ENCODE assay signal across 22 cellular contexts in the genomic region with DNA sequence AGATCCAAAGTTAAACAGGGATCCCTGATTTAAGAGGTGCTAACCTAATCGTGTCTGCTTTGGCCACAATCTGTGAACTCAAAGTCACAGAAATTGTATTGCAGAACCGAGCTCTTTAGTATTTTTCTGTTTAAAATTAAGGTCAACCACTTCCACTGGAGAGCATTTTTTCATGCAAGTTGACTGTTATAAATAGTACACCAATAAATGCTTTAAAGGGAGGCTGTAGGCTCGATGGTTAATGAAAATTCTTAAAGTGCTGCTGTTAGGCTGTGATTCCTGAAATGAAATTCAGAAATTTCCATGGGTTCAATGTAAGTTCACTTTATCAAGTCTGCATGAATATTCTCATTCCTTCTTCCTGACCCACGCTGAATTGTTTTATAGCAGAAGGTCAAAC.
A peak's percentile ranks its signal among the peaks of the same experiment; 100 is the strongest.
DNase-seq lines count a peak whose midpoint lies in the region; ATAC-seq, FAIRE-seq and TF ChIP-seq lines count a peak whose summit lies in the region.
"Had no signal": no experiment of that assay in that cellular context is flagged by ENCODE, and none has a peak within 500 bp of the region (broad histone marks: within the 10 kb centered on the region; RNA-seq: fewer than 3 reads in every experiment).

No MANE protein-coding gene starts in this region.

- no peak overlapping the region for H2AFZ ChIP-seq in mesenchymal stem cell (ENCODE audit: low read depth, low read length)
- H2AFZ ChIP-seq: PC-9 had no signal

- no peak overlapping the region for H3K4ac ChIP-seq in mesenchymal stem cell (ENCODE audit: low read depth in 1 of 2, low read length in 2 of 2)

- H3K9me3 ChIP-seq in mesenchymal stem cell (ENCODE audit: control insufficient read depth, low read length) (no peaks in the 10 kb centered on the region), left lung (peaks cover 0 to 4% of the 10 kb centered on the region in 2 donors)
- H3K9me3 ChIP-seq: A549, SJSA1 had no signal

- in situ Hi-C loops in brain microvascular endothelial cell (cut with HindIII; ENCODE audit: low pct_ligation_motif_present, low sequenced_read_pairs): no loop called here

- H4K91ac ChIP-seq in mesenchymal stem cell (ENCODE audit: low read length): no peak overlapping the region

- WGBS in mesenchymal stem cell: 85% methylated on average over 2 of the region's 4 CpGs

- no peaks in the 10 kb centered on the region for H3K79me1 ChIP-seq in mesenchymal stem cell (replicated peaks; ENCODE audit: low read length, poor library complexity, severe bottlenecking)

- H3K14ac ChIP-seq in mesenchymal stem cell (ENCODE audit: low read length in 2 of 2): no peak overlapping the region

- H2BK5ac ChIP-seq in mesenchymal stem cell (ENCODE audit: low read depth, low read length, poor library complexity, severe bottlenecking): no peak overlapping the region

- no peak for ATAC-seq in left lung
- ATAC-seq: A549 had no signal

- no peak for FAIRE-seq in HTR-8/SVneo (lab: Jason Lieb, UNC)
- FAIRE-seq: A549, GM19239 had no signal

- no peak overlapping the region for H2BK15ac ChIP-seq in mesenchymal stem cell (ENCODE audit: low read depth, poor library complexity, severe bottlenecking)

- DNase-seq in EH (ENCODE audit: low read depth) (peak; percentile 77), brain microvascular endothelial cell (peak; percentile 49), mesenchymal stem cell (peak; percentile 5), SW 1271 (lab: John Stamatoyannopoulos, UW) (no peak), left lung (no peak), HTR-8/SVneo (ENCODE audit: insufficient read length, low spot score) (no peak), GM19240 (ENCODE audit: insufficient read length, low spot score) (no peak)
- DNase-seq: Calu3, DMS153, DND-41, H7, KG1, MM.1S, NCI-H1694, NCI-H2029 treated with DMSO at 0.1 percent for 48 hours, NCI-H446 treated with DMSO at 0.1 percent for 48 hours, NCI-H526, PC-9, Right ventricle myocardium superior had no signal

- H3K4me3 ChIP-seq in brain microvascular endothelial cell (ENCODE audit: low read depth, low read length) (no peak overlapping the region), mesenchymal stem cell (ENCODE audit: insufficient read depth in 1 of 2, low read depth in 1 of 2, low read length in 2 of 2) (no peak overlapping the region), left lung (no peak overlapping the region)
- H3K4me3 ChIP-seq: A549, PC-9, SJSA1 had no signal

- H2BK12ac ChIP-seq in mesenchymal stem cell (ENCODE audit: low read length in 2 of 2): no peak overlapping the region

- H3K27me3 ChIP-seq in brain microvascular endothelial cell (replicated peaks) (no peaks in the 10 kb centered on the region), mesenchymal stem cell (ENCODE audit: control insufficient read depth in 1 of 2, insufficient read depth in 1 of 2, low read length in 2 of 2) (no peaks in the 10 kb centered on the region), left lung (no peaks in the 10 kb centered on the region)
- H3K27me3 ChIP-seq: SJSA1 had no signal

- H3K4me2 ChIP-seq in mesenchymal stem cell (ENCODE audit: low read length, poor library complexity, severe bottlenecking): no peak overlapping the region
- H3K4me2 ChIP-seq: A549, PC-9 had no signal

- H3K9ac ChIP-seq in mesenchymal stem cell (ENCODE audit: low read length): no peak overlapping the region

- H3K36me3 ChIP-seq in brain microvascular endothelial cell (replicated peaks) (no peaks in the 10 kb centered on the region), mesenchymal stem cell (ENCODE audit: control insufficient read depth in 1 of 2, insufficient read depth in 2 of 2, low read depth in 1 of 2, low read length in 2 of 2) (no peaks in the 10 kb centered on the region), left lung (no peaks in the 10 kb centered on the region)
- H3K36me3 ChIP-seq: SJSA1 had no signal

- H3K27ac ChIP-seq in brain microvascular endothelial cell: peak overlapping the region; percentile 53
- no peak overlapping the region for H3K27ac ChIP-seq in mesenchymal stem cell (ENCODE audit: low read length, poor library complexity, severe bottlenecking)
- no peak overlapping the region for H3K27ac ChIP-seq in left lung
- H3K27ac ChIP-seq: A549, PC-9, SJSA1 had no signal

- H4K8ac ChIP-seq in mesenchymal stem cell (ENCODE audit: low read length): no peak overlapping the region

- no peak overlapping the region for H2BK120ac ChIP-seq in mesenchymal stem cell (ENCODE audit: low read depth, low read length)

- no peaks in the 10 kb centered on the region for H3K4me1 ChIP-seq in mesenchymal stem cell (ENCODE audit: control insufficient read depth, insufficient read depth, low read depth, low read length)
- peaks cover 0 to 2% of the 10 kb centered on the region in 2 donors for H3K4me1 ChIP-seq in left lung
- H3K4me1 ChIP-seq: A549, SJSA1 had no signal

- H2AK5ac ChIP-seq in mesenchymal stem cell (ENCODE audit: low read length, severe bottlenecking): no peak overlapping the region

- no peak overlapping the region for H3K18ac ChIP-seq in mesenchymal stem cell (ENCODE audit: low read depth in 1 of 2, low read length in 2 of 2)

- TF ChIP-seq CTCF in brain microvascular endothelial cell (IDR thresholded peaks at IDR 0.05; ENCODE audit: low read depth, low read length, missing control alignments) (no peak), left lung (IDR thresholded peaks at IDR 0.05) (no peak)

- intact Hi-C loops in left lung (cut with DNase I): no loop called here

- no peak overlapping the region for H3K23ac ChIP-seq in mesenchymal stem cell (ENCODE audit: low read length in 2 of 2)

Comparison
In these comparisons a context has a peak if more than half of its experiments do, and no peak if none do; other contexts are left out.
1. DNase-seq: peak in EH (single experiment), brain microvascular endothelial cell (single experiment) and mesenchymal stem cell (single experiment); none in SW 1271 (0 of 2), left lung (0 of 2), HTR-8/SVneo (single experiment) and GM19240 (single experiment).